In genomic region chr10:87618470-87619423, GRCh38 we compare ENCODE assay signal across 10 cellular contexts. TPM values are rescaled to one million over a fixed set of nuclear protein-coding genes. Genes with fewer than 3 reads are reported as not detected.
A peak's percentile ranks its signal among the peaks of the same experiment; 100 is the strongest.
DNase-seq lines count a peak whose midpoint lies in the region; ATAC-seq and TF ChIP-seq lines count a peak whose summit lies in the region.
"Had no signal": no experiment of that assay in that cellular context is flagged by ENCODE, and none has a peak within 500 bp of the region (broad histone marks: within the 10 kb centered on the region; RNA-seq: fewer than 3 reads in every experiment).

No MANE protein-coding gene starts in this region.

- in situ Hi-C loops in Panc1 (cut with HindIII; ENCODE audit: low pct_unique_long_range_greater_than_20kb, low sequenced_read_pairs), result no loop called here

- no peaks in the 10 kb centered on the region for H3K9me3 Mint-ChIP-seq in stimulated activated effector memory CD8-positive, alpha-beta T cell treated with anti-CD3 and anti-CD28 coated beads, Interleukin-12 subunit alpha, Interleukin-12 subunit beta, amount 100 ng/mL, for 72 hours
- H3K9me3 Mint-ChIP-seq: activated naive CD4-positive, alpha-beta T cell treated with anti-CD3 and anti-CD28 coated beads, Interleukin-2, amount 50 U/mL, for 24 hours had no signal

- no peaks in the 10 kb centered on the region for H3K4me1 ChIP-seq in Panc1 (ENCODE audit: control insufficient read depth, insufficient read depth, low read length)
- H3K4me1 ChIP-seq: spleen had no signal

- H3K36me3 Mint-ChIP-seq in stimulated activated effector memory CD8-positive, alpha-beta T cell treated with anti-CD3 and anti-CD28 coated beads, Interleukin-12 subunit alpha, Interleukin-12 subunit beta, amount 100 ng/mL, for 72 hours, result no peaks in the 10 kb centered on the region
- H3K36me3 Mint-ChIP-seq: activated naive CD4-positive, alpha-beta T cell treated with anti-CD3 and anti-CD28 coated beads, Interleukin-2, amount 50 U/mL, for 24 hours had no signal

- intact Hi-C loops in Panc1 (cut with micrococcal nuclease; ENCODE audit: unreplicated experiment), result no loop called here

- H3K4me3 Mint-ChIP-seq in stimulated activated effector memory CD8-positive, alpha-beta T cell treated with anti-CD3 and anti-CD28 coated beads, Interleukin-12 subunit alpha, Interleukin-12 subunit beta, amount 100 ng/mL, for 72 hours, result no peak overlapping the region
- H3K4me3 Mint-ChIP-seq: activated naive CD4-positive, alpha-beta T cell treated with anti-CD3 and anti-CD28 coated beads, Interleukin-2, amount 50 U/mL, for 24 hours had no signal

- no peaks in the 10 kb centered on the region for H3K36me3 ChIP-seq in Panc1 (ENCODE audit: control insufficient read depth, insufficient read depth, low read length)
- H3K36me3 ChIP-seq: spleen had no signal

- H3K4me1 Mint-ChIP-seq in stimulated activated effector memory CD8-positive, alpha-beta T cell treated with anti-CD3 and anti-CD28 coated beads, Interleukin-12 subunit alpha, Interleukin-12 subunit beta, amount 100 ng/mL, for 72 hours, result no peaks in the 10 kb centered on the region
- H3K4me1 Mint-ChIP-seq: activated naive CD4-positive, alpha-beta T cell treated with anti-CD3 and anti-CD28 coated beads, Interleukin-2, amount 50 U/mL, for 24 hours had no signal

- H3K4me3 ChIP-seq in Panc1 (ENCODE audit: low read depth in 2 of 2, low read length in 2 of 2), result no peak overlapping the region
- H3K4me3 ChIP-seq: spleen had no signal

- H3K27ac Mint-ChIP-seq in stimulated activated effector memory CD8-positive, alpha-beta T cell treated with anti-CD3 and anti-CD28 coated beads, Interleukin-12 subunit alpha, Interleukin-12 subunit beta, amount 100 ng/mL, for 72 hours, result no peak overlapping the region
- H3K27ac Mint-ChIP-seq: activated naive CD4-positive, alpha-beta T cell treated with anti-CD3 and anti-CD28 coated beads, Interleukin-2, amount 50 U/mL, for 24 hours had no signal

- peak; percentile 12 to 35 for DNase-seq in NCI-H2081 (lab: John Stamatoyannopoulos, UW)
- no peak for DNase-seq in NCI-H2081 treated with DMSO at 0.1 percent for 48 hours (lab: John Stamatoyannopoulos, UW)
- DNase-seq in Panc1 (ENCODE audit: low read depth, low spot score), result no peak
- DNase-seq in islet precursor cell, result peak; percentile 44
- no peak for DNase-seq in stimulated activated effector memory CD8-positive, alpha-beta T cell treated with anti-CD3 and anti-CD28 coated beads, Interleukin-12 subunit alpha, Interleukin-12 subunit beta, amount 100 ng/mL, for 72 hours (ENCODE audit: low spot score in 2 of 2)
- DNase-seq in NCI-H187 (lab: John Stamatoyannopoulos, UW), result no peak
- no peak for DNase-seq in central memory CD4-positive, alpha-beta T cell
- DNase-seq: spleen had no signal

- no peak overlapping the region for H3K27ac ChIP-seq in Panc1 (ENCODE audit: low read length)
- H3K27ac ChIP-seq: spleen had no signal

- POLR2A ChIA-PET in Panc1 (lab: Charles Lee), result no interaction called here

- no peak for TF ChIP-seq CTCF in Panc1 (IDR thresholded peaks at IDR 0.05)

- no peaks in the 10 kb centered on the region for H3K27me3 ChIP-seq in Panc1 (ENCODE audit: control insufficient read depth, insufficient read depth, low read length)

- ATAC-seq in Panc1 (peak; percentile 38; the same call in 1 of the 2 replicates), GM21723 (IDR thresholded peaks at IDR 0.05; ENCODE audit: unreplicated experiment) (no peak)
- peak; percentile 20 for ATAC-seq in stimulated activated effector memory CD8-positive, alpha-beta T cell treated with anti-CD3 and anti-CD28 coated beads, Interleukin-12 subunit alpha, Interleukin-12 subunit beta, amount 100 ng/mL, for 72 hours

- no peaks in the 10 kb centered on the region for H3K9me3 ChIP-seq in Panc1 (ENCODE audit: control insufficient read depth, insufficient read depth, low read depth, low read length)
- H3K9me3 ChIP-seq: spleen had no signal

- no TSS peak for BruUV-seq in Panc1 (replicated peaks; lab: Mats Ljungman, UMichigan)

- CTCF ChIA-PET in Panc1 (lab: Charles Lee), result no interaction called here

RNA-seq across cellular contexts. Expression of gene PAPSS2, which starts 40.9 kb away (rescaled TPM):
- 17.1 TPM for total RNA-seq in Panc1 (2021; ENCODE audit: unreplicated experiment)
- 11.9 TPM for polyA plus RNA-seq in Panc1 (2012; ENCODE audit: insufficient read length)

Comparison
In these comparisons a context has a peak if more than half of its experiments do, and no peak if none do; other contexts are left out.
1. DNase-seq: peak in NCI-H2081 (2 of 2) and islet precursor cell (single experiment); none in NCI-H2081 treated with DMSO at 0.1 percent for 48 hours (single experiment), Panc1 (single experiment), stimulated activated effector memory CD8-positive, alpha-beta T cell treated with anti-CD3 and anti-CD28 coated beads, Interleukin-12 subunit alpha, Interleukin-12 subunit beta, amount 100 ng/mL, for 72 hours (0 of 2), NCI-H187 (0 of 2) and central memory CD4-positive, alpha-beta T cell (single experiment).